ENCODE assay signal across 12 cellular contexts in genomic region chr18:9737814-9738160, GRCh38. TPM values are rescaled to one million over a fixed set of nuclear protein-coding genes. Genes with fewer than 3 reads are reported as not detected.
A peak's percentile ranks its signal among the peaks of the same experiment; 100 is the strongest.
DNase-seq lines count a peak whose midpoint lies in the region; ATAC-seq, FAIRE-seq and TF ChIP-seq lines count a peak whose summit lies in the region.
"Had no signal": no experiment of that assay in that cellular context is flagged by ENCODE, and none has a peak within 500 bp of the region (broad histone marks: within the 10 kb centered on the region; RNA-seq: fewer than 3 reads in every experiment).

No MANE protein-coding gene starts in this region.

- H3K4me1 Mint-ChIP-seq in stimulated activated naive CD8-positive, alpha-beta T cell treated with anti-CD3 and anti-CD28 coated beads, Interleukin-15, amount 100 ng/mL, for 72 hours, result peaks cover 15% of the 10 kb centered on the region
- H3K4me1 Mint-ChIP-seq in activated naive CD8-positive, alpha-beta T cell treated with anti-CD3 and anti-CD28 coated beads, Interleukin-2, amount 50 U/mL, for 24 hours, result peaks cover 5% of the 10 kb centered on the region

- BruUV-seq in Panc1 (replicated peaks; lab: Mats Ljungman, UMichigan), result TSS peak; percentile 11

- H3K36me3 ChIP-seq in right atrium auricular region, result no peaks in the 10 kb centered on the region
- H3K36me3 ChIP-seq in Panc1 (ENCODE audit: control insufficient read depth, insufficient read depth, low read length), result no peaks in the 10 kb centered on the region
- no peaks in the 10 kb centered on the region for H3K36me3 ChIP-seq in kidney (ENCODE audit: control insufficient read depth in 1 of 2, insufficient read depth in 2 of 2, low read length in 2 of 2)
- H3K36me3 ChIP-seq: BLaER1, Peyer's patch had no signal

- no peaks in the 10 kb centered on the region for H3K27me3 ChIP-seq in right atrium auricular region
- H3K27me3 ChIP-seq in Panc1 (ENCODE audit: control insufficient read depth, insufficient read depth, low read length), result no peaks in the 10 kb centered on the region
- H3K27me3 ChIP-seq: BLaER1, heart right ventricle, Peyer's patch had no signal

- H3K4me3 Mint-ChIP-seq in stimulated activated naive CD8-positive, alpha-beta T cell treated with anti-CD3 and anti-CD28 coated beads, Interleukin-15, amount 100 ng/mL, for 72 hours, result no peak overlapping the region
- H3K4me3 Mint-ChIP-seq in activated naive CD8-positive, alpha-beta T cell treated with anti-CD3 and anti-CD28 coated beads, Interleukin-2, amount 50 U/mL, for 24 hours, result no peak overlapping the region
- H3K4me3 Mint-ChIP-seq: nephron had no signal

- FAIRE-seq in kidney (lab: Jason Lieb, UNC), result no peak

- POLR2A ChIA-PET in Panc1 (lab: Charles Lee), result no interaction called here

- H3K9me3 ChIP-seq in right atrium auricular region (no peaks in the 10 kb centered on the region), Panc1 (ENCODE audit: control insufficient read depth, insufficient read depth, low read depth, low read length) (no peaks in the 10 kb centered on the region), kidney (ENCODE audit: control insufficient read depth in 1 of 2, low read length in 2 of 2) (no peaks in the 10 kb centered on the region)
- H3K9me3 ChIP-seq: BLaER1, heart right ventricle, Peyer's patch had no signal

- CTCF ChIA-PET in Panc1 (lab: Charles Lee), result no interaction called here

- no peaks in the 10 kb centered on the region for H3K9me3 Mint-ChIP-seq in stimulated activated naive CD8-positive, alpha-beta T cell treated with anti-CD3 and anti-CD28 coated beads, Interleukin-15, amount 100 ng/mL, for 72 hours
- H3K9me3 Mint-ChIP-seq in activated naive CD8-positive, alpha-beta T cell treated with anti-CD3 and anti-CD28 coated beads, Interleukin-2, amount 50 U/mL, for 24 hours, result no peaks in the 10 kb centered on the region
- H3K9me3 Mint-ChIP-seq: nephron had no signal

- in situ Hi-C loops in Panc1 (cut with HindIII; ENCODE audit: low pct_unique_long_range_greater_than_20kb, low sequenced_read_pairs), result no loop called here

- peaks cover 37% of the 10 kb centered on the region for H3K27me3 Mint-ChIP-seq in stimulated activated naive CD8-positive, alpha-beta T cell treated with anti-CD3 and anti-CD28 coated beads, Interleukin-15, amount 100 ng/mL, for 72 hours
- H3K27me3 Mint-ChIP-seq in activated naive CD8-positive, alpha-beta T cell treated with anti-CD3 and anti-CD28 coated beads, Interleukin-2, amount 50 U/mL, for 24 hours, result peaks cover 14% of the 10 kb centered on the region

- H3K4me3 ChIP-seq in right atrium auricular region (no peak overlapping the region), Panc1 (ENCODE audit: low read depth in 2 of 2, low read length in 2 of 2) (peak overlapping the region in 1 of 2 experiments; percentile 24; a peak in 1 of 4 replicates), kidney (ENCODE audit: low read length in 2 of 2) (no peak overlapping the region)
- H3K4me3 ChIP-seq: BLaER1, heart right ventricle had no signal

- no peak for ATAC-seq in left ventricle myocardium superior
- no peak for ATAC-seq in Panc1
- ATAC-seq in HG03460 (IDR thresholded peaks at IDR 0.05; ENCODE audit: unreplicated experiment), result no peak
- ATAC-seq in stimulated activated naive CD8-positive, alpha-beta T cell treated with anti-CD3 and anti-CD28 coated beads, Interleukin-15, amount 100 ng/mL, for 72 hours, result no peak
- no peak for ATAC-seq in activated naive CD8-positive, alpha-beta T cell treated with anti-CD3 and anti-CD28 coated beads, Interleukin-2, amount 50 U/mL, for 24 hours
- ATAC-seq: heart right ventricle had no signal

- H3K27ac ChIP-seq in right atrium auricular region (no peak overlapping the region), Panc1 (ENCODE audit: low read length) (peak overlapping the region; percentile 99), kidney (ENCODE audit: low read depth in 2 of 2, low read length in 2 of 2) (no peak overlapping the region)
- H3K27ac ChIP-seq: BLaER1, heart right ventricle had no signal

- intact Hi-C loops in left ventricle myocardium superior (cut with micrococcal nuclease), result no loop called here
- intact Hi-C loops in Panc1 (cut with micrococcal nuclease; ENCODE audit: unreplicated experiment), result no loop called here
- intact Hi-C loops in kidney (cut with DNase I), result no loop called here

- H3K9ac ChIP-seq in kidney (ENCODE audit: low read length in 2 of 2), result no peak overlapping the region
- H3K9ac ChIP-seq: BLaER1 had no signal

- H3K27ac Mint-ChIP-seq in stimulated activated naive CD8-positive, alpha-beta T cell treated with anti-CD3 and anti-CD28 coated beads, Interleukin-15, amount 100 ng/mL, for 72 hours, result no peak overlapping the region
- no peak overlapping the region for H3K27ac Mint-ChIP-seq in activated naive CD8-positive, alpha-beta T cell treated with anti-CD3 and anti-CD28 coated beads, Interleukin-2, amount 50 U/mL, for 24 hours

- TF ChIP-seq CTCF in right atrium auricular region (IDR thresholded peaks at IDR 0.05) (no peak), Panc1 (IDR thresholded peaks at IDR 0.05) (no peak), kidney (IDR thresholded peaks at IDR 0.05; ENCODE audit: borderline replicate concordance, extremely low read depth, insufficient read depth) (no peak)

- H3K36me3 Mint-ChIP-seq in activated naive CD8-positive, alpha-beta T cell treated with anti-CD3 and anti-CD28 coated beads, Interleukin-2, amount 50 U/mL, for 24 hours (ENCODE audit: low read depth), result no peaks in the 10 kb centered on the region

- peak; percentile 52 for DNase-seq in right atrium auricular region (ENCODE audit: low spot score)
- no peak for DNase-seq in left ventricle myocardium superior
- DNase-seq in Panc1 (ENCODE audit: low read depth, low spot score), result no peak
- peak; percentile 78 for DNase-seq in kidney
- DNase-seq in NAMALWA (ENCODE audit: low spot score), result no peak
- no peak for DNase-seq in stimulated activated naive CD8-positive, alpha-beta T cell treated with anti-CD3 and anti-CD28 coated beads, Interleukin-15, amount 100 ng/mL, for 72 hours
- DNase-seq in activated naive CD8-positive, alpha-beta T cell treated with anti-CD3 and anti-CD28 coated beads, Interleukin-2, amount 50 U/mL, for 24 hours, result no peak
- DNase-seq: heart right ventricle had no signal

- H3K4me1 ChIP-seq in right atrium auricular region (peaks cover 0 to 14% of the 10 kb centered on the region in 2 donors), Panc1 (ENCODE audit: control insufficient read depth, insufficient read depth, low read length) (peaks cover 93% of the 10 kb centered on the region), kidney (ENCODE audit: control insufficient read depth in 1 of 2, insufficient read depth in 1 of 2, low read depth in 1 of 2, low read length in 2 of 2) (peaks cover 0 to 10% of the 10 kb centered on the region in 2 donors)

RNA-seq across cellular contexts. Expression of gene RAB31, which starts 29.7 kb away (rescaled TPM):
- total RNA-seq in right atrium auricular region, result 10 to 100 TPM in 1 of 2 donors, 1 to 10 TPM in 1; 9.9 to 29.2 TPM
- total RNA-seq in left ventricle myocardium superior, result 7.6 TPM
- total RNA-seq in Panc1 (2021; ENCODE audit: unreplicated experiment), result 118 TPM
- polyA plus RNA-seq in Panc1 (2012; ENCODE audit: insufficient read length), result 112 TPM
- total RNA-seq in kidney, result 77.1 TPM
- 17.3 TPM for polyA plus RNA-seq in kidney (ENCODE audit: insufficient read depth, low read depth, low replicate concordance)

Comparison
In these comparisons a context has a peak if more than half of its experiments do, and no peak if none do; other contexts are left out.
1. DNase-seq: peak in right atrium auricular region (single experiment) and kidney (single experiment); none in left ventricle myocardium superior (single experiment), Panc1 (single experiment), NAMALWA (single experiment), stimulated activated naive CD8-positive, alpha-beta T cell treated with anti-CD3 and anti-CD28 coated beads, Interleukin-15, amount 100 ng/mL, for 72 hours (0 of 2) and activated naive CD8-positive, alpha-beta T cell treated with anti-CD3 and anti-CD28 coated beads, Interleukin-2, amount 50 U/mL, for 24 hours (single experiment).